In genomic region chr17:44556114-44556853, GRCh38 we compare ENCODE assay signal across 8 cellular contexts. TPM values are rescaled to one million over a fixed set of nuclear protein-coding genes. Genes with fewer than 3 reads are reported as not detected.
A peak's percentile ranks its signal among the peaks of the same experiment; 100 is the strongest.
DNase-seq lines count a peak whose midpoint lies in the region; ATAC-seq and TF ChIP-seq lines count a peak whose summit lies in the region.

No MANE protein-coding gene starts in this region.

- H3K27me3 Mint-ChIP-seq in dendritic cell treated with granulocyte-macrophage colony-stimulating factor and Interleukin-4, amounts not matched to agents 40 ng/mL and 50 ng/mL, for 4 days, result peaks cover 3% of the 10 kb centered on the region
- peaks cover 66% of the 10 kb centered on the region for H3K27me3 Mint-ChIP-seq in stimulated activated naive CD8-positive, alpha-beta T cell treated with anti-CD3 and anti-CD28 coated beads, Interleukin-15, amount 100 ng/mL, for 72 hours

- H3K27ac Mint-ChIP-seq in dendritic cell treated with granulocyte-macrophage colony-stimulating factor and Interleukin-4, amounts not matched to agents 40 ng/mL and 50 ng/mL, for 4 days, result peak overlapping the region; percentile 99
- H3K27ac Mint-ChIP-seq in stimulated activated naive CD8-positive, alpha-beta T cell treated with anti-CD3 and anti-CD28 coated beads, Interleukin-15, amount 100 ng/mL, for 72 hours, result peak overlapping the region; percentile 34 to 55

- H3K4me1 ChIP-seq in DOHH2 (ENCODE audit: control insufficient read depth, low read length) (peaks cover 12% of the 10 kb centered on the region), HUES64 (ENCODE audit: insufficient read depth, low read length) (peaks cover 27% of the 10 kb centered on the region), RWPE2 (ENCODE audit: insufficient read depth, poor library complexity, severe bottlenecking) (peaks cover 10% of the 10 kb centered on the region)

- H3K9ac ChIP-seq in HUES64 (ENCODE audit: low read depth, low read length), result peak overlapping the region; percentile 89

- H3K9me2 ChIP-seq in DOHH2 (replicated peaks; ENCODE audit: control insufficient read depth, low read length), result no peaks in the 10 kb centered on the region

- H4K20me1 ChIP-seq in DOHH2 (ENCODE audit: control insufficient read depth, insufficient read depth, low read depth, low read length), result no peaks in the 10 kb centered on the region

- H3K4me3 ChIP-seq in DOHH2 (ENCODE audit: low read length) (peak overlapping the region; percentile 80), HUES64 (ENCODE audit: low read length) (peak overlapping the region; percentile 80), RWPE2 (ENCODE audit: severe bottlenecking) (peak overlapping the region; percentile 63)

- peak overlapping the region; percentile 95 for H3K4me2 ChIP-seq in DOHH2 (ENCODE audit: low read length)

- TF ChIP-seq CTCF in DOHH2 (IDR thresholded peaks at IDR 0.05; ENCODE audit: low read depth, low read length, poor library complexity, severe bottlenecking), result no peak
- no peak for TF ChIP-seq CTCF in RWPE2 (IDR thresholded peaks at IDR 0.05; ENCODE audit: poor library complexity, severe bottlenecking)

- intact Hi-C loops in dendritic cell treated with granulocyte-macrophage colony-stimulating factor and Interleukin-4, amounts not matched to agents 40 ng/mL and 50 ng/mL, for 4 days (cut with micrococcal nuclease), result no loop called here

- H3K27ac ChIP-seq in DOHH2 (ENCODE audit: low read depth, low read length) (peak overlapping the region; percentile 86), HUES64 (ENCODE audit: low read depth, low read length) (peak overlapping the region; percentile 99), RWPE2 (ENCODE audit: poor library complexity, severe bottlenecking) (peak overlapping the region; percentile 80)

- H3K36me3 ChIP-seq in DOHH2 (ENCODE audit: control insufficient read depth, low read length) (no peaks in the 10 kb centered on the region), HUES64 (ENCODE audit: insufficient read depth, low read length) (no peaks in the 10 kb centered on the region), RWPE2 (ENCODE audit: low read depth) (no peaks in the 10 kb centered on the region)

- H3K36me3 Mint-ChIP-seq in dendritic cell treated with granulocyte-macrophage colony-stimulating factor and Interleukin-4, amounts not matched to agents 40 ng/mL and 50 ng/mL, for 4 days (ENCODE audit: low read depth), result peaks cover 50% of the 10 kb centered on the region

- H3K27me3 ChIP-seq in DOHH2 (ENCODE audit: control insufficient read depth, low read length) (no peaks in the 10 kb centered on the region), HUES64 (ENCODE audit: insufficient read depth, low read length) (peaks cover 48% of the 10 kb centered on the region), RWPE2 (ENCODE audit: insufficient read depth, poor library complexity, severe bottlenecking) (no peaks in the 10 kb centered on the region)

- H3K9me3 ChIP-seq in DOHH2 (ENCODE audit: control insufficient read depth, insufficient read depth, low read length), result no peaks in the 10 kb centered on the region
- H3K9me3 ChIP-seq in HUES64 (ENCODE audit: insufficient read depth, low read depth, low read length), result no peaks in the 10 kb centered on the region
- H3K9me3 ChIP-seq in RWPE2 (ENCODE audit: severe bottlenecking), result no peaks in the 10 kb centered on the region

- no peaks in the 10 kb centered on the region for H3K9me3 Mint-ChIP-seq in dendritic cell treated with granulocyte-macrophage colony-stimulating factor and Interleukin-4, amounts not matched to agents 40 ng/mL and 50 ng/mL, for 4 days
- H3K9me3 Mint-ChIP-seq in stimulated activated naive CD8-positive, alpha-beta T cell treated with anti-CD3 and anti-CD28 coated beads, Interleukin-15, amount 100 ng/mL, for 72 hours, result peaks cover 0 to 7% of the 10 kb centered on the region in 2 donors

- H3K79me2 ChIP-seq in DOHH2 (ENCODE audit: control insufficient read depth, low read length), result no peaks in the 10 kb centered on the region

- WGBS in HUES64, result under 1% methylated on average over 24 of the region's 28 CpGs

- peaks cover 6% of the 10 kb centered on the region; the same call in 1 of the 2 replicates for H3F3A ChIP-seq in DOHH2 (ENCODE audit: control insufficient read depth, insufficient read depth)

- peak; percentile 31; the same call in 2 of the 3 replicates for ATAC-seq in RWPE2 (ENCODE audit: low read depth)
- peak; percentile 60 for ATAC-seq in left lobe of liver
- no peak for ATAC-seq in stimulated activated naive CD8-positive, alpha-beta T cell treated with anti-CD3 and anti-CD28 coated beads, Interleukin-15, amount 100 ng/mL, for 72 hours
- no peak for ATAC-seq in GM21619 (IDR thresholded peaks at IDR 0.05; ENCODE audit: unreplicated experiment)
- ATAC-seq in GM19463 (IDR thresholded peaks at IDR 0.05; ENCODE audit: unreplicated experiment), result no peak

- peak overlapping the region; percentile 95 for H3K4me3 Mint-ChIP-seq in dendritic cell treated with granulocyte-macrophage colony-stimulating factor and Interleukin-4, amounts not matched to agents 40 ng/mL and 50 ng/mL, for 4 days
- peak overlapping the region; percentile 89 to 94 for H3K4me3 Mint-ChIP-seq in stimulated activated naive CD8-positive, alpha-beta T cell treated with anti-CD3 and anti-CD28 coated beads, Interleukin-15, amount 100 ng/mL, for 72 hours

- peaks cover 61% of the 10 kb centered on the region for H3K4me1 Mint-ChIP-seq in dendritic cell treated with granulocyte-macrophage colony-stimulating factor and Interleukin-4, amounts not matched to agents 40 ng/mL and 50 ng/mL, for 4 days (ENCODE audit: low read depth)
- peaks cover 35% of the 10 kb centered on the region for H3K4me1 Mint-ChIP-seq in stimulated activated naive CD8-positive, alpha-beta T cell treated with anti-CD3 and anti-CD28 coated beads, Interleukin-15, amount 100 ng/mL, for 72 hours

- DNase-seq in RWPE2 (ENCODE audit: low spot score) (no peak), left lobe of liver (ENCODE audit: low spot score) (no peak)
- DNase-seq in stimulated activated naive CD8-positive, alpha-beta T cell treated with anti-CD3 and anti-CD28 coated beads, Interleukin-15, amount 100 ng/mL, for 72 hours, result no peak

RNA-seq across cellular contexts. Expression of gene FZD2, which starts 1.0 kb away (rescaled TPM):
- 30.7 TPM for polyA plus RNA-seq in HUES64 (2013, experiment 1 of 2)
- polyA plus RNA-seq in HUES64 (2013, experiment 2 of 2), result 37.2 TPM
- 0.18 TPM for total RNA-seq in left lobe of liver

RNA-seq across cellular contexts. Expression of gene GPATCH8, which starts 53.1 kb away (rescaled TPM):
- polyA plus RNA-seq in HUES64 (2013, experiment 1 of 2), result 23.3 TPM
- polyA plus RNA-seq in HUES64 (2013, experiment 2 of 2), result 26.7 TPM
- total RNA-seq in left lobe of liver, result 11.0 TPM

Comparison
In these comparisons a context has a peak if more than half of its experiments do, and no peak if none do; other contexts are left out.
1. ATAC-seq: peak in RWPE2 (single experiment) and left lobe of liver (single experiment); none in stimulated activated naive CD8-positive, alpha-beta T cell treated with anti-CD3 and anti-CD28 coated beads, Interleukin-15, amount 100 ng/mL, for 72 hours (single experiment), GM21619 (single experiment) and GM19463 (single experiment).
2. Peak in every context shown above with its lines, with median percentiles within 50 percentile points of each other: H3K27ac ChIP-seq and H3K4me3 ChIP-seq.